ENCODE assay signal across 8 cellular contexts in genomic region chr17:76559460-76559859, GRCh38. TPM values are rescaled to one million over a fixed set of nuclear protein-coding genes. Genes with fewer than 3 reads are reported as not detected.
DNase-seq lines count a peak whose midpoint lies in the region; ATAC-seq and TF ChIP-seq lines count a peak whose summit lies in the region.
"Not testable (repeated sequence)": the region's sequence is repeated elsewhere in the genome, so short reads cannot be mapped to it uniquely, and the experiment has no call there.

No MANE protein-coding gene starts in this region.

- not testable (repeated sequence) for DNase-seq in HL-60 (ENCODE audit: low read depth in 1 of 2, low spot score in 1 of 2); SK-N-MC (ENCODE audit: low read depth, low spot score); activated T-helper 2 cell treated with anti-CD3 and anti-CD28 coated beads, Interferon-gamma antibody, Interleukin-2, Interleukin-4, amounts not matched to agents 10 μg/mL and 5 μg/mL and 100 μg/mL, durations not matched to agents 14 hours and 24 hours and 36 hours (ENCODE audit: low spot score); colonic mucosa; heart right ventricle; naive thymus-derived CD8-positive, alpha-beta T cell

- peak overlapping the region; percentile 95 for H3K4me3 Mint-ChIP-seq in activated T-helper 2 cell treated with anti-CD3 and anti-CD28 coated beads, Interferon-gamma antibody, Interleukin-2, Interleukin-4, amounts not matched to agents 10 μg/mL and 5 μg/mL and 100 μg/mL, durations not matched to agents 14 hours and 24 hours and 36 hours (ENCODE audit: low read depth)
- H3K4me3 Mint-ChIP-seq in naive thymus-derived CD8-positive, alpha-beta T cell, result peak overlapping the region in 9 of 10 donors; percentile 97 to 99 (median 98)
- peak overlapping the region; percentile 100 for H3K4me3 Mint-ChIP-seq in stimulated activated naive CD8-positive, alpha-beta T cell treated with anti-CD3 and anti-CD28 coated beads, Interleukin-15, Interleukin-2, amounts not matched to agents 100 ng/mL and 50 ng/mL, for 24 hours

- H3K4me3 ChIP-seq in BLaER1 (peak overlapping the region; percentile 88), HL-60 (replicated peaks; ENCODE audit: insufficient read depth, low read length) (peak overlapping the region; percentile 83), SK-N-MC (peak overlapping the region; percentile 92), colonic mucosa (peak overlapping the region; percentile 83), heart right ventricle (peak overlapping the region in 3 of 10 donors; percentile 76 to 88 (median 84))

- 0 out of 2 replicates have a peak overlapping the region, but pooled peaks have one; percentile 98 for H3K27ac ChIP-seq in BLaER1
- H3K27ac ChIP-seq in HL-60 (replicated peaks), result peak overlapping the region; percentile 96
- peak overlapping the region; percentile 1; the same call in 1 of the 2 replicates for H3K27ac ChIP-seq in SK-N-MC
- not testable (repeated sequence) for H3K27ac ChIP-seq in colonic mucosa
- peak overlapping the region in 8 of 10 donors; percentile 44 to 94 (median 84) for H3K27ac ChIP-seq in heart right ventricle

- H3K36me3 Mint-ChIP-seq in activated T-helper 2 cell treated with anti-CD3 and anti-CD28 coated beads, Interferon-gamma antibody, Interleukin-2, Interleukin-4, amounts not matched to agents 10 μg/mL and 5 μg/mL and 100 μg/mL, durations not matched to agents 14 hours and 24 hours and 36 hours (ENCODE audit: low read depth), result peaks cover 66% of the 10 kb centered on the region
- peaks cover 0 to 45% (median 5%) of the 10 kb centered on the region in 3 donors for H3K36me3 Mint-ChIP-seq in naive thymus-derived CD8-positive, alpha-beta T cell
- peaks cover 62% of the 10 kb centered on the region for H3K36me3 Mint-ChIP-seq in stimulated activated naive CD8-positive, alpha-beta T cell treated with anti-CD3 and anti-CD28 coated beads, Interleukin-15, Interleukin-2, amounts not matched to agents 100 ng/mL and 50 ng/mL, for 24 hours (ENCODE audit: low read depth)

- 64 to 72% methylated on average over 7 of the region's 7 CpGs for WGBS in heart right ventricle, 2 donors

- H3K27ac Mint-ChIP-seq in activated T-helper 2 cell treated with anti-CD3 and anti-CD28 coated beads, Interferon-gamma antibody, Interleukin-2, Interleukin-4, amounts not matched to agents 10 μg/mL and 5 μg/mL and 100 μg/mL, durations not matched to agents 14 hours and 24 hours and 36 hours, result peak overlapping the region; percentile 98
- peak overlapping the region in 7 of 10 donors; percentile 8 to 99 (median 99) for H3K27ac Mint-ChIP-seq in naive thymus-derived CD8-positive, alpha-beta T cell
- H3K27ac Mint-ChIP-seq in stimulated activated naive CD8-positive, alpha-beta T cell treated with anti-CD3 and anti-CD28 coated beads, Interleukin-15, Interleukin-2, amounts not matched to agents 100 ng/mL and 50 ng/mL, for 24 hours, result peak overlapping the region; percentile 100

- H4K20me1 ChIP-seq in BLaER1, result peaks cover 63% of the 10 kb centered on the region

- not testable (repeated sequence) for H3K9me3 Mint-ChIP-seq in activated T-helper 2 cell treated with anti-CD3 and anti-CD28 coated beads, Interferon-gamma antibody, Interleukin-2, Interleukin-4, amounts not matched to agents 10 μg/mL and 5 μg/mL and 100 μg/mL, durations not matched to agents 14 hours and 24 hours and 36 hours; naive thymus-derived CD8-positive, alpha-beta T cell; stimulated activated naive CD8-positive, alpha-beta T cell treated with anti-CD3 and anti-CD28 coated beads, Interleukin-15, Interleukin-2, amounts not matched to agents 100 ng/mL and 50 ng/mL, for 24 hours

- H3K27me3 Mint-ChIP-seq in activated T-helper 2 cell treated with anti-CD3 and anti-CD28 coated beads, Interferon-gamma antibody, Interleukin-2, Interleukin-4, amounts not matched to agents 10 μg/mL and 5 μg/mL and 100 μg/mL, durations not matched to agents 14 hours and 24 hours and 36 hours (ENCODE audit: low read depth); naive thymus-derived CD8-positive, alpha-beta T cell; stimulated activated naive CD8-positive, alpha-beta T cell treated with anti-CD3 and anti-CD28 coated beads, Interleukin-15, Interleukin-2, amounts not matched to agents 100 ng/mL and 50 ng/mL, for 24 hours: not testable (repeated sequence)

- POLR2A ChIA-PET in naive thymus-derived CD8-positive, alpha-beta T cell (lab: Charles Lee), result interaction anchor here (0.6 to 3.3 kb wide), 3 partner anchors 65 to 765 kb away, joined by 3 to 17 read pairs (median 12); no protein-coding TSS in a partner anchor

- peaks cover 62% of the 10 kb centered on the region for H3K4me1 ChIP-seq in BLaER1
- H3K4me1 ChIP-seq in colonic mucosa, result not testable (repeated sequence)
- peaks cover 0 to 67% (median 55%) of the 10 kb centered on the region in 9 donors for H3K4me1 ChIP-seq in heart right ventricle

- peaks cover 38% of the 10 kb centered on the region for H3K4me1 Mint-ChIP-seq in activated T-helper 2 cell treated with anti-CD3 and anti-CD28 coated beads, Interferon-gamma antibody, Interleukin-2, Interleukin-4, amounts not matched to agents 10 μg/mL and 5 μg/mL and 100 μg/mL, durations not matched to agents 14 hours and 24 hours and 36 hours (ENCODE audit: low read depth)
- peaks cover 28 to 75% (median 72%) of the 10 kb centered on the region in 4 donors for H3K4me1 Mint-ChIP-seq in naive thymus-derived CD8-positive, alpha-beta T cell
- H3K4me1 Mint-ChIP-seq in stimulated activated naive CD8-positive, alpha-beta T cell treated with anti-CD3 and anti-CD28 coated beads, Interleukin-15, Interleukin-2, amounts not matched to agents 100 ng/mL and 50 ng/mL, for 24 hours (ENCODE audit: low read depth), result peaks cover 65% of the 10 kb centered on the region

- H3K36me3 ChIP-seq in BLaER1 (peaks cover 50% of the 10 kb centered on the region), SK-N-MC (ENCODE audit: insufficient read depth, low read length) (peaks cover 51% of the 10 kb centered on the region), heart right ventricle (peaks cover 0 to 46% (median 0%) of the 10 kb centered on the region in 9 donors)
- not testable (repeated sequence) for H3K36me3 ChIP-seq in colonic mucosa

- intact Hi-C loops in activated T-helper 2 cell treated with anti-CD3 and anti-CD28 coated beads, Interferon-gamma antibody, Interleukin-2, Interleukin-4, amounts not matched to agents 10 μg/mL and 5 μg/mL and 100 μg/mL, durations not matched to agents 14 hours and 24 hours and 36 hours (cut with micrococcal nuclease), result loop anchor here (5.0 to 10.0 kb wide), 2 partner anchors 107 to 155 kb away; partner anchors contain the start of genes MXRA7 and UBE2O
- intact Hi-C loops in colonic mucosa (cut with DNase I) (loop anchor here (10.0 kb wide), 2 partner anchors 125 to 155 kb away; partner anchors contain the start of gene MXRA7), heart right ventricle (cut with DNase I) (loop anchor here in 9 of 10 donors (2.0 to 10.0 kb wide), 7 partner anchors 63 to 155 kb away; partner anchors contain the start of gene MXRA7 (in 5 of the 9))

- ATAC-seq in heart right ventricle, result peak in 4 of 8 donors; percentile 22 to 53 (median 42)
- not testable (repeated sequence) for ATAC-seq in naive thymus-derived CD8-positive, alpha-beta T cell

- H3K4me2 ChIP-seq in BLaER1, result peak overlapping the region; percentile 95

- H3K27me3 ChIP-seq in BLaER1; HL-60 (ENCODE audit: insufficient read depth, poor library complexity, severe bottlenecking); colonic mucosa; heart right ventricle: not testable (repeated sequence)

- not testable (repeated sequence) for H3K9me3 ChIP-seq in BLaER1; SK-N-MC (ENCODE audit: low read depth, low read length); colonic mucosa; heart right ventricle

- not testable (repeated sequence) for TF ChIP-seq CTCF in HL-60 (IDR thresholded peaks at IDR 0.05; ENCODE audit: insufficient read depth, low read length); colonic mucosa (IDR thresholded peaks at IDR 0.05); heart right ventricle (IDR thresholded peaks at IDR 0.05)

- H3K9ac ChIP-seq in BLaER1, result peak overlapping the region; percentile 99; the same call in 1 of the 2 replicates
- H3K9ac ChIP-seq in SK-N-MC (ENCODE audit: insufficient read length), result peak overlapping the region; percentile 99
- not testable (repeated sequence) for H3K9ac ChIP-seq in colonic mucosa (ENCODE audit: low read depth in 2 of 2, low read length in 2 of 2)

RNA-seq across cellular contexts. Expression of gene PRCD, which starts 19.6 kb away (rescaled TPM):
- not detected in 2 replicates for total RNA-seq in activated T-helper 2 cell treated with anti-CD3 and anti-CD28 coated beads, Interferon-gamma antibody, Interleukin-2, Interleukin-4, amounts not matched to agents 10 μg/mL and 5 μg/mL and 100 μg/mL, durations not matched to agents 14 hours and 24 hours and 36 hours
- total RNA-seq in colonic mucosa, result 1 to 10 TPM in 1 of 2 donors, under 1 TPM in 1; 0.29 to 1.2 TPM
- total RNA-seq in heart right ventricle, result 1 to 10 TPM; 1.5 to 5.4 (median 2.4) TPM
- 10 to 100 TPM in 1 of 2 donors, 1 to 10 TPM in 1; 3.7 to 17.3 TPM for polyA plus RNA-seq in heart right ventricle
- 1 to 10 TPM; 4.0 to 5.3 TPM for total RNA-seq in naive thymus-derived CD8-positive, alpha-beta T cell
- polyA plus RNA-seq in naive thymus-derived CD8-positive, alpha-beta T cell, result 10 to 100 TPM in 1 of 3 donors, 1 to 10 TPM in 2; 5.0 to 11.4 (median 7.1) TPM

RNA-seq across cellular contexts. Expression of gene CYGB, which starts 22.0 kb away (rescaled TPM):
- total RNA-seq in activated T-helper 2 cell treated with anti-CD3 and anti-CD28 coated beads, Interferon-gamma antibody, Interleukin-2, Interleukin-4, amounts not matched to agents 10 μg/mL and 5 μg/mL and 100 μg/mL, durations not matched to agents 14 hours and 24 hours and 36 hours, result not detected in 2 replicates
- total RNA-seq in colonic mucosa (1 to 10 TPM; 4.7 to 9.9 TPM), heart right ventricle (10 to 100 TPM in 9 of 10 donors, 1 to 10 TPM in 1; 9.3 to 50.5 (median 17.9) TPM)
- 10 to 100 TPM; 36.0 to 57.7 TPM for polyA plus RNA-seq in heart right ventricle
- total RNA-seq in naive thymus-derived CD8-positive, alpha-beta T cell, result 1 to 10 TPM in 1 of 2 experiments, under 1 TPM in 1; 0.52 to 2.1 TPM
- polyA plus RNA-seq in naive thymus-derived CD8-positive, alpha-beta T cell, result 1 to 10 TPM in 1 of 3 donors, under 1 TPM in 2; 0.40 to 1.0 (median 0.53) TPM

RNA-seq across cellular contexts. Expression of gene ST6GALNAC2, which starts 26.2 kb away (rescaled TPM):
- total RNA-seq in activated T-helper 2 cell treated with anti-CD3 and anti-CD28 coated beads, Interferon-gamma antibody, Interleukin-2, Interleukin-4, amounts not matched to agents 10 μg/mL and 5 μg/mL and 100 μg/mL, durations not matched to agents 14 hours and 24 hours and 36 hours, result 0.41 TPM in 1 of 2 replicates, not detected in the other
- total RNA-seq in colonic mucosa, result 1 to 10 TPM; 3.8 to 6.3 TPM
- total RNA-seq in heart right ventricle, result 1 to 10 TPM; 3.7 to 8.4 (median 6.1) TPM
- 1 to 10 TPM; 1.5 to 4.5 TPM for polyA plus RNA-seq in heart right ventricle
- total RNA-seq in naive thymus-derived CD8-positive, alpha-beta T cell, result under 1 TPM in 1 of 2 experiments, not detected in 1; 0.44 TPM
- polyA plus RNA-seq in naive thymus-derived CD8-positive, alpha-beta T cell, result 1 to 10 TPM in 1 of 3 donors, not detected in 2; 1.1 TPM

RNA-seq across cellular contexts. Expression of gene RHBDF2, which starts 58.2 kb away (rescaled TPM):
- 45.3 and 48.5 TPM in 2 replicates for total RNA-seq in activated T-helper 2 cell treated with anti-CD3 and anti-CD28 coated beads, Interferon-gamma antibody, Interleukin-2, Interleukin-4, amounts not matched to agents 10 μg/mL and 5 μg/mL and 100 μg/mL, durations not matched to agents 14 hours and 24 hours and 36 hours
- total RNA-seq in colonic mucosa (10 to 100 TPM; 11.6 to 23.9 TPM), heart right ventricle (10 to 100 TPM in 4 of 10 donors, 1 to 10 TPM in 6; 6.5 to 33.1 (median 7.7) TPM)
- polyA plus RNA-seq in heart right ventricle, result 10 to 100 TPM; 13.5 to 27.0 TPM
- total RNA-seq in naive thymus-derived CD8-positive, alpha-beta T cell, result 10 to 100 TPM; 59.4 to 62.4 TPM
- polyA plus RNA-seq in naive thymus-derived CD8-positive, alpha-beta T cell, result 10 to 100 TPM in 1 of 3 donors, 1 to 10 TPM in 2; 4.8 to 10.2 (median 6.2) TPM
